ENCODE assay signal across 25 cellular contexts in genomic region chr14:105818712-105819005, GRCh38.
DNase-seq lines count a peak whose midpoint lies in the region; ATAC-seq and TF ChIP-seq lines count a peak whose summit lies in the region.
"Had no signal": no experiment of that assay in that cellular context is flagged by ENCODE, and none has a peak within 500 bp of the region (broad histone marks: within the 10 kb centered on the region; RNA-seq: fewer than 3 reads in every experiment).

No MANE protein-coding gene starts in this region.

- intact Hi-C loops in OCI-LY7 (cut with micrococcal nuclease; ENCODE audit: unreplicated experiment) = loop anchor here (1.0 to 5.0 kb wide), 3 partner anchors 34 to 236 kb away; no protein-coding TSS in a partner anchor

- BruUV-seq in OCI-LY7 (replicated peaks; lab: Mats Ljungman, UMichigan) = no TSS peak

- no peaks in the 10 kb centered on the region for H3K9me2 ChIP-seq in OCI-LY7 (ENCODE audit: insufficient read depth, low read length)

- no peaks in the 10 kb centered on the region for H4K20me1 ChIP-seq in OCI-LY7 (ENCODE audit: insufficient read depth, low read length)

- CTCF ChIA-PET in OCI-LY7 (lab: Charles Lee; ENCODE audit: unreplicated experiment) = no interaction called here

- no peaks in the 10 kb centered on the region; the same call in 1 of the 2 replicates for H3K36me3 ChIP-seq in OCI-LY7 (ENCODE audit: insufficient read depth, low read length)
- H3K36me3 ChIP-seq: sigmoid colon, transverse colon had no signal

- peak overlapping the region; percentile 51 for H3K4me3 ChIP-seq in OCI-LY7 (ENCODE audit: low read depth, low read length, poor library complexity, severe bottlenecking)
- H3K4me3 ChIP-seq: coronary artery, K562, sigmoid colon, transverse colon had no signal

- H2AFZ ChIP-seq in OCI-LY7 (ENCODE audit: low read length) = peak overlapping the region; percentile 13; the same call in 1 of the 2 replicates
- H2AFZ ChIP-seq: parathyroid adenoma had no signal

- H3K4me1 ChIP-seq in OCI-LY7 (ENCODE audit: insufficient read depth, low read length, poor library complexity, severe bottlenecking) = peaks cover 76% of the 10 kb centered on the region
- H3K4me1 ChIP-seq: parathyroid adenoma, sigmoid colon, transverse colon had no signal

- peak overlapping the region; percentile 74 for H3K4me2 ChIP-seq in OCI-LY7 (ENCODE audit: low read length)

- peaks cover 19% of the 10 kb centered on the region; the same call in 1 of the 2 replicates for H3K9me3 ChIP-seq in OCI-LY7 (ENCODE audit: low read length)
- H3K9me3 ChIP-seq: sigmoid colon, transverse colon had no signal

- peak overlapping the region; percentile 98 for H3K27ac ChIP-seq in OCI-LY7 (ENCODE audit: low read depth, low read length, poor library complexity, severe bottlenecking)
- H3K27ac ChIP-seq: 22Rv1, coronary artery, parathyroid adenoma, sigmoid colon, transverse colon had no signal

- no peak for TF ChIP-seq CTCF in OCI-LY7 (conservative IDR thresholded peaks at IDR 0.05; ENCODE audit: low read length)

- peak; percentile 9 for ATAC-seq in HG02981 (IDR thresholded peaks at IDR 0.05; ENCODE audit: unreplicated experiment)
- no peak for ATAC-seq in GM18868 (IDR thresholded peaks at IDR 0.05; ENCODE audit: unreplicated experiment)
- ATAC-seq: K562, left colon had no signal

- H3K79me2 ChIP-seq in OCI-LY7 (ENCODE audit: insufficient read depth, low read depth, low read length) = no peaks in the 10 kb centered on the region
- H3K79me2 ChIP-seq: parathyroid adenoma had no signal

- DNase-seq in DMS 273 (lab: John Stamatoyannopoulos, UW; ENCODE audit: unreplicated experiment) = peak; percentile 35
- no peak for DNase-seq in DMS 273 treated with DMSO at 0.1 percent for 48 hours (lab: John Stamatoyannopoulos, UW)
- peak; percentile 85 for DNase-seq in OCI-LY7 (ENCODE audit: low spot score)
- no peak for DNase-seq in pons (ENCODE audit: low spot score)
- DNase-seq in ureter (ENCODE audit: low spot score) = no peak
- DNase-seq in midbrain (lab: John Stamatoyannopoulos, UW) = no peak
- DNase-seq: activated CD4-positive, alpha-beta T cell treated with anti-CD3 and anti-CD28 coated beads, Interleukin-2, amount 50 U/mL, for 1 hour; activated CD8-positive, alpha-beta memory T cell treated with anti-CD3 and anti-CD28 coated beads, Interleukin-2, amount 50 U/mL, for 48 hours; activated effector memory CD4-positive, alpha-beta T cell treated with Interleukin-2 at 50 U/mL for 16 hours; AML-193; COR-L47; HCEC 1CT; NCI-H146; NCI-H69; OCI-M1; SHP77 treated with DMSO at 0.1 percent for 48 hours; sigmoid colon; transverse colon had no signal

- POLR2A ChIA-PET in OCI-LY7 (lab: Charles Lee) = interaction anchor here (0.9 to 2.6 kb wide), 7 partner anchors 12 to 117 kb away, joined by 3 to 20 read pairs (median 4); no protein-coding TSS in a partner anchor

Comparison
In these comparisons a context has a peak if more than half of its experiments do, and no peak if none do; other contexts are left out.
1. DNase-seq: peak in DMS 273 (single experiment) and OCI-LY7 (single experiment); none in DMS 273 treated with DMSO at 0.1 percent for 48 hours (single experiment), pons (single experiment), ureter (single experiment) and midbrain (single experiment).